Comparison of ENCODE assay signal across 21 cellular contexts in genomic region chr9:104866186-104866585, GRCh38.
DNase-seq lines count a peak whose midpoint lies in the region; ATAC-seq and TF ChIP-seq lines count a peak whose summit lies in the region.
"Had no signal": no experiment of that assay in that cellular context is flagged by ENCODE, and none has a peak within 500 bp of the region (broad histone marks: within the 10 kb centered on the region; RNA-seq: fewer than 3 reads in every experiment).

No MANE protein-coding gene starts in this region.

- CTCF ChIA-PET in MCF 10A (lab: Yijun Ruan, JAX) = interaction anchor here (1.2 kb wide), 1 partner anchor 549 kb away, joined by 5 read pairs; no protein-coding TSS in a partner anchor
- CTCF ChIA-PET in mammary epithelial cell (lab: Charles Lee; ENCODE audit: low non-redundant PET) = no interaction called here

- H3K4me2 ChIP-seq in mammary epithelial cell (ENCODE audit: insufficient read depth, low read depth, low read length) = no peak overlapping the region

- no peak for TF ChIP-seq CTCF in MCF 10A (IDR thresholded peaks at IDR 0.05; ENCODE audit: unreplicated experiment)
- no peak for TF ChIP-seq CTCF in mammary epithelial cell (conservative IDR thresholded peaks at IDR 0.05 in 1 of 2, IDR thresholded peaks at IDR 0.05 in 1 of 2; ENCODE audit: extremely low read depth in 1 of 2, insufficient read depth in 1 of 2, low read depth in 1 of 2, low read length in 2 of 2)
- no peak for TF ChIP-seq CTCF in fibroblast of pulmonary artery (IDR thresholded peaks at IDR 0.05; ENCODE audit: low read length, missing control alignments)
- no peak for TF ChIP-seq CTCF in uterus (IDR thresholded peaks at IDR 0.05)

- no peaks in the 10 kb centered on the region for H3K9me3 Mint-ChIP-seq in MCF 10A (ENCODE audit: unreplicated experiment)
- H3K9me3 Mint-ChIP-seq: CD4-positive, CD25-positive, alpha-beta regulatory T cell; neural crest cell; stimulated activated naive B cell treated with anti-CD40 and anti-IgM and Interleukin-4, amounts not matched to agents 10 μg/mL and 1 μg/mL and 100 μg/mL, for 72 hours had no signal

- no peak overlapping the region for H2AFZ ChIP-seq in mammary epithelial cell (ENCODE audit: low read depth, low read length)

- peaks cover 25% of the 10 kb centered on the region for H3K4me1 Mint-ChIP-seq in MCF 10A (ENCODE audit: insufficient read depth, unreplicated experiment)

- no peak for ATAC-seq in GM18867 (IDR thresholded peaks at IDR 0.05; ENCODE audit: unreplicated experiment)
- ATAC-seq: heart right ventricle; stimulated activated naive B cell treated with anti-CD40 and anti-IgM and Interleukin-4, amounts not matched to agents 10 μg/mL and 1 μg/mL and 100 μg/mL, for 72 hours had no signal

- in situ Hi-C loops in mammary epithelial cell (cut with MboI; ENCODE audit: low sequenced_read_pairs in 2 of 2) = loop anchor here (10.0 to 25.0 kb wide), 4 partner anchors 289 to 549 kb away; no protein-coding TSS in a partner anchor

- no peaks in the 10 kb centered on the region for H3K36me3 Mint-ChIP-seq in MCF 10A (ENCODE audit: insufficient read depth, unreplicated experiment)
- H3K36me3 Mint-ChIP-seq: CD4-positive, CD25-positive, alpha-beta regulatory T cell had no signal

- H3K4me1 ChIP-seq in mammary epithelial cell (ENCODE audit: insufficient read depth, low read length) = peaks cover 51% of the 10 kb centered on the region
- peaks cover 56% of the 10 kb centered on the region for H3K4me1 ChIP-seq in adipocyte (ENCODE audit: control insufficient read depth, insufficient read depth, low read length)
- H3K4me1 ChIP-seq in uterus = peaks cover 16 to 17% of the 10 kb centered on the region in 2 donors

- H3K4me3 ChIP-seq in mammary epithelial cell (replicated peaks in 1 of 3; ENCODE audit: insufficient read depth in 1 of 3, low read depth in 2 of 3, low read length in 3 of 3) = no peak overlapping the region
- H3K4me3 ChIP-seq in adipocyte (ENCODE audit: low read length) = no peak overlapping the region
- H3K4me3 ChIP-seq in fibroblast of pulmonary artery (replicated peaks; ENCODE audit: low read depth, low read length) = no peak overlapping the region
- H3K4me3 ChIP-seq in uterus = no peak overlapping the region
- H3K4me3 ChIP-seq: ascending aorta, HAP-1, heart right ventricle, transverse colon had no signal

- dilution Hi-C loops in mammary epithelial cell (cut with HindIII; ENCODE audit: low sequenced_read_pairs) = no loop called here

- H3K27ac Mint-ChIP-seq in MCF 10A (ENCODE audit: low read depth, unreplicated experiment) = peak overlapping the region; percentile 44
- H3K27ac Mint-ChIP-seq: CD4-positive, CD25-positive, alpha-beta regulatory T cell; stimulated activated naive B cell treated with anti-CD40 and anti-IgM and Interleukin-4, amounts not matched to agents 10 μg/mL and 1 μg/mL and 100 μg/mL, for 72 hours had no signal

- WGBS in mammary epithelial cell (ENCODE audit: low coverage, missing lambda C conversion rate) = no CpG with 5 or more reads among the region's 1 CpG

- intact Hi-C loops in MCF 10A (cut with micrococcal nuclease) (loop anchor here (10.0 kb wide), 1 partner anchor 379 kb away; the partner anchor contains the start of gene SLC44A1), mammary epithelial cell (cut with micrococcal nuclease) (loop anchor here (10.0 kb wide), 2 partner anchors 129 to 219 kb away; no protein-coding TSS in a partner anchor), uterus (cut with DNase I; ENCODE audit: low total_unique reads) (no loop called here)

- H3K27me3 Mint-ChIP-seq in MCF 10A (ENCODE audit: insufficient read depth, unreplicated experiment) = no peaks in the 10 kb centered on the region
- H3K27me3 Mint-ChIP-seq: CD4-positive, CD25-positive, alpha-beta regulatory T cell; stimulated activated naive B cell treated with anti-CD40 and anti-IgM and Interleukin-4, amounts not matched to agents 10 μg/mL and 1 μg/mL and 100 μg/mL, for 72 hours had no signal

- H3K9me3 ChIP-seq in mammary epithelial cell (replicated peaks; ENCODE audit: insufficient read depth, low read length) = no peaks in the 10 kb centered on the region
- H3K9me3 ChIP-seq in adipocyte (ENCODE audit: control insufficient read depth, low read length) = no peaks in the 10 kb centered on the region
- H3K9me3 ChIP-seq in uterus = no peaks in the 10 kb centered on the region
- H3K9me3 ChIP-seq: ascending aorta, HAP-1, heart right ventricle, transverse colon had no signal

- H4K20me1 ChIP-seq in mammary epithelial cell (ENCODE audit: insufficient read depth, low read length) = no peaks in the 10 kb centered on the region

- H3K79me2 ChIP-seq in mammary epithelial cell (ENCODE audit: insufficient read depth, low read length) = peaks cover under 1% of the 10 kb centered on the region

- POLR2A ChIA-PET in MCF 10A (lab: Yijun Ruan, JAX) = no interaction called here

- H3K27ac ChIP-seq in mammary epithelial cell (ENCODE audit: insufficient read depth, low read depth, low read length) (no peak overlapping the region), uterus (no peak overlapping the region)
- H3K27ac ChIP-seq: ascending aorta, transverse colon had no signal

- peaks cover 8% of the 10 kb centered on the region for H3K36me3 ChIP-seq in mammary epithelial cell (ENCODE audit: insufficient read depth, low read length)
- H3K36me3 ChIP-seq in adipocyte (ENCODE audit: control insufficient read depth, insufficient read depth, low read length, severe bottlenecking) = peaks cover 73% of the 10 kb centered on the region
- H3K36me3 ChIP-seq in uterus = no peaks in the 10 kb centered on the region
- H3K36me3 ChIP-seq: HAP-1 had no signal

- H3K27me3 ChIP-seq in mammary epithelial cell (ENCODE audit: insufficient read depth, low read length) = no peaks in the 10 kb centered on the region
- H3K27me3 ChIP-seq in adipocyte (replicated peaks; ENCODE audit: control insufficient read depth, insufficient read depth, low read length) = no peaks in the 10 kb centered on the region
- no peaks in the 10 kb centered on the region for H3K27me3 ChIP-seq in uterus
- H3K27me3 ChIP-seq: ascending aorta, heart right ventricle, transverse colon had no signal

- H3K4me3 Mint-ChIP-seq in MCF 10A (ENCODE audit: unreplicated experiment) = no peak overlapping the region
- H3K4me3 Mint-ChIP-seq: CD4-positive, CD25-positive, alpha-beta regulatory T cell; neural crest cell; stimulated activated naive B cell treated with anti-CD40 and anti-IgM and Interleukin-4, amounts not matched to agents 10 μg/mL and 1 μg/mL and 100 μg/mL, for 72 hours had no signal

- no peak overlapping the region for H3K9ac ChIP-seq in mammary epithelial cell (ENCODE audit: insufficient read depth, low read length)
- no peak overlapping the region for H3K9ac ChIP-seq in adipocyte (ENCODE audit: low read length)

- BruUV-seq in MCF 10A (replicated peaks; lab: Mats Ljungman, UMichigan) = no TSS peak
- BruUV-seq in mammary epithelial cell (replicated peaks; lab: Mats Ljungman, UMichigan) = no TSS peak

- TF ChIP-seq POLR2A in uterus (IDR thresholded peaks at IDR 0.05) = no peak

- DNase-seq in MCF 10A (ENCODE audit: unreplicated experiment) (peak; percentile 58), mammary epithelial cell (no peak), adipocyte (ENCODE audit: low read depth) (peak; percentile 29), fibroblast of pulmonary artery (ENCODE audit: low read depth) (peak; percentile 44), NCI-H1048 (lab: John Stamatoyannopoulos, UW) (no peak), SK-N-DZ (ENCODE audit: low spot score) (no peak), uterus (no peak)
- DNase-seq: 8988T; activated CD8-positive, alpha-beta memory T cell treated with anti-CD3 and anti-CD28 coated beads, Interleukin-2, amount 50 U/mL, for 4 hours; CD4-positive, CD25-positive, alpha-beta regulatory T cell; heart right ventricle; NCI-H187 treated with DMSO at 0.1 percent for 48 hours; NCI-H446 treated with DMSO at 0.1 percent for 48 hours; SHP77 treated with DMSO at 0.1 percent for 48 hours; stimulated activated naive B cell treated with anti-CD40 and anti-IgM and Interleukin-4, amounts not matched to agents 10 μg/mL and 1 μg/mL and 100 μg/mL, for 72 hours; T-helper 9 cell; transverse colon had no signal

Comparison
In these comparisons a context has a peak if more than half of its experiments do, and no peak if none do; other contexts are left out.
1. DNase-seq: peak in MCF 10A (single experiment), adipocyte (single experiment) and fibroblast of pulmonary artery (single experiment); none in mammary epithelial cell (single experiment), NCI-H1048 (single experiment), SK-N-DZ (single experiment) and uterus (0 of 2).